25 cellular contexts compared by ENCODE assay signal in genomic region chr12:68832504-68832867, GRCh38.
"Had no signal": no experiment of that assay in that cellular context is flagged by ENCODE, and none has a peak within 500 bp of the region (broad histone marks: within the 10 kb centered on the region; RNA-seq: fewer than 3 reads in every experiment).

No MANE protein-coding gene starts in this region.

- H3K4me1 ChIP-seq: esophagus squamous epithelium, pancreas, right atrium auricular region, testis had no signal

- H3K27me3 ChIP-seq: esophagus squamous epithelium, gastroesophageal sphincter, pancreas, right atrium auricular region, spleen, testis, upper lobe of left lung had no signal

- H3K9me3 ChIP-seq: esophagus squamous epithelium, gastroesophageal sphincter, mucosa of descending colon, pancreas, psoas muscle, right atrium auricular region, spleen, testis, upper lobe of left lung had no signal

- H3K4me3 ChIP-seq: esophagus squamous epithelium, gastroesophageal sphincter, mucosa of descending colon, pancreas, psoas muscle, right atrium auricular region, spleen, testis, upper lobe of left lung had no signal

- H3K27ac ChIP-seq: esophagus squamous epithelium, gastroesophageal sphincter, pancreas, psoas muscle, right atrium auricular region, spleen, testis, upper lobe of left lung, VCaP had no signal

- ATAC-seq: activated CD4-positive, CD25-positive, alpha-beta regulatory T cell treated with anti-CD3 and anti-CD28 coated beads, Interleukin-2, amount 50 U/mL, for 24 hours; gastroesophageal sphincter; left cardiac atrium; mucosa of descending colon; pancreas; psoas muscle had no signal

- DNase-seq: activated CD4-positive, alpha-beta memory T cell treated with anti-CD3 and anti-CD28 coated beads, Interleukin-2, amount 10 ng/mL, durations not matched to agents 7 days and 5 days; activated CD4-positive, alpha-beta T cell treated with anti-CD3 and anti-CD28 coated beads, Interleukin-2, amount 10 ng/mL, durations not matched to agents 24 days and 14 days; activated effector memory CD4-positive, alpha-beta T cell treated with anti-CD3 and anti-CD28 coated beads, Interleukin-2, amount 50 U/mL, for 16 hours; activated naive CD4-positive, alpha-beta T cell treated with anti-CD3 and anti-CD28 coated beads, Interleukin-2, amount 10 ng/mL, durations not matched to agents 7 days and 5 days; activated T-cell treated with anti-CD3 and anti-CD28 coated beads for 4 hours; amygdala; cerebellar nuclear complex; cortex of kidney; endodermal cell; esophagus squamous epithelium; head of caudate nucleus; left cardiac atrium; mucosa of descending colon; nephron progenitor cell; pancreas; psoas muscle; spleen; stimulated activated CD4-positive, alpha-beta T cell treated with anti-CD3 and anti-CD28 coated beads, Interleukin-4, amount 100 ng/mL, for 1 hour; stimulated activated naive CD4-positive, alpha-beta T cell; testis; upper lobe of left lung had no signal
